Comparison of ENCODE assay signal across 8 cellular contexts in the genomic region with DNA sequence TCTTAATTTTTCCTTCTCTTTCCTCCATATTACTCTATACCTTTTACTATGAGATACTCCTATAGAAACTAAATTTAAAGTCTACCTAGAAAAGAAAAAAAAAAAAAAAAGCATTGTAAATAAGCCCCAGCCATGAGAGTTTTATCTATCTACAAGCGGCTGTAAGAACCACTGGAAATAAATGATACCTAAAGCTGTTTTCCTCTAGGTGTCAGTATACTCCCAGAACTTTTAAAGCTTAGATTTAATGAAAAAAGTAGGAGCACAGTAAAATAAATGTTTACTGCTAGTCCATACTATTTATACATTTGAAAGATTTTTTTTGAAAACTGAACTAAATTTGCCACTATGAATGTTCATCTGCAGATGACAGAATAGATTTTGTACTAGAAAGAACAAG. TPM values are rescaled to one million over a fixed set of nuclear protein-coding genes. Genes with fewer than 3 reads are reported as not detected.
DNase-seq lines count a peak whose midpoint lies in the region; ATAC-seq and TF ChIP-seq lines count a peak whose summit lies in the region.

No MANE protein-coding gene starts in this region.

- intact Hi-C loops in left colon (cut with DNase I, micrococcal nuclease) = no loop called here

- H4K20me1 ChIP-seq in MM.1S (ENCODE audit: insufficient read depth, low read length) = no peaks in the 10 kb centered on the region

- H3K9ac ChIP-seq in MM.1S (ENCODE audit: low read length) = no peak overlapping the region
- no peak overlapping the region for H3K9ac ChIP-seq in adipocyte (ENCODE audit: low read length)

- H3K27me3 ChIP-seq in MM.1S (replicated peaks; ENCODE audit: insufficient read depth, low read length) (no peaks in the 10 kb centered on the region), adipocyte (replicated peaks; ENCODE audit: control insufficient read depth, insufficient read depth, low read length) (no peaks in the 10 kb centered on the region)
- no peaks in the 10 kb centered on the region for H3K27me3 ChIP-seq in effector memory CD4-positive, alpha-beta T cell (replicated peaks; ENCODE audit: control insufficient read depth, insufficient read depth, low read length, poor library complexity, severe bottlenecking)

- no peaks in the 10 kb centered on the region for H3K79me2 ChIP-seq in MM.1S (ENCODE audit: low read length)

- no peaks in the 10 kb centered on the region for H3K9me2 ChIP-seq in MM.1S (replicated peaks; ENCODE audit: insufficient read depth, low read length)

- no peak overlapping the region for H2AFZ ChIP-seq in MM.1S (ENCODE audit: low read length)

- H3K36me3 ChIP-seq in MM.1S (replicated peaks; ENCODE audit: insufficient read depth, low read length) (no peaks in the 10 kb centered on the region), adipocyte (ENCODE audit: control insufficient read depth, insufficient read depth, low read length, severe bottlenecking) (no peaks in the 10 kb centered on the region)
- H3K36me3 ChIP-seq in effector memory CD4-positive, alpha-beta T cell (ENCODE audit: control insufficient read depth, insufficient read depth, low read length) = no peaks in the 10 kb centered on the region

- no peak overlapping the region for H3K27ac ChIP-seq in MM.1S (ENCODE audit: low read length)
- no peak overlapping the region for H3K27ac ChIP-seq in effector memory CD4-positive, alpha-beta T cell (ENCODE audit: insufficient read depth, low read length, poor library complexity, severe bottlenecking)

- H3K4me1 ChIP-seq in MM.1S (ENCODE audit: low read length) = 0 out of 2 replicates have a peak, but pooled peaks cover 4% of the 10 kb centered on the region
- H3K4me1 ChIP-seq in adipocyte (ENCODE audit: control insufficient read depth, insufficient read depth, low read length) = peaks cover 6% of the 10 kb centered on the region
- H3K4me1 ChIP-seq in effector memory CD4-positive, alpha-beta T cell (ENCODE audit: control insufficient read depth, insufficient read depth, low read length, poor library complexity, severe bottlenecking) = no peaks in the 10 kb centered on the region

- no peaks in the 10 kb centered on the region for H3F3A ChIP-seq in MM.1S (ENCODE audit: insufficient read depth, low read length)

- H3K4me2 ChIP-seq in MM.1S (ENCODE audit: low read depth, low read length) = no peak overlapping the region

- TF ChIP-seq CTCF in MM.1S (IDR thresholded peaks at IDR 0.05; ENCODE audit: low read length) = peak; percentile 39

- ATAC-seq in left colon (peak; percentile 58), HG03439 (IDR thresholded peaks at IDR 0.05; ENCODE audit: unreplicated experiment) (no peak), GM19035 (IDR thresholded peaks at IDR 0.05; ENCODE audit: unreplicated experiment) (no peak)

- H3K9me3 ChIP-seq in MM.1S (replicated peaks; ENCODE audit: insufficient read depth, low read length) (no peaks in the 10 kb centered on the region), adipocyte (ENCODE audit: control insufficient read depth, low read length) (no peaks in the 10 kb centered on the region)
- no peaks in the 10 kb centered on the region for H3K9me3 ChIP-seq in effector memory CD4-positive, alpha-beta T cell (ENCODE audit: control insufficient read depth, low read length)

- H3K4me3 ChIP-seq in MM.1S (ENCODE audit: low read length) (no peak overlapping the region), adipocyte (ENCODE audit: low read length) (no peak overlapping the region)
- H3K4me3 ChIP-seq in effector memory CD4-positive, alpha-beta T cell (ENCODE audit: insufficient read depth, low read depth, low read length, poor library complexity, severe bottlenecking) = no peak overlapping the region

- DNase-seq in AG20443 (ENCODE audit: low spot score) (peak; percentile 30), MM.1S (peak; percentile 32), adipocyte (ENCODE audit: low read depth) (peak; percentile 79), left colon (no peak), COLO668 (lab: John Stamatoyannopoulos, UW; ENCODE audit: unreplicated experiment) (no peak)
- DNase-seq in effector memory CD4-positive, alpha-beta T cell = no peak

RNA-seq across cellular contexts. Expression of gene TYRP1, which starts 26.2 kb away (rescaled TPM):
- 1 to 10 TPM in 1 of 2 donors, under 1 TPM in 1; 0.40 to 1.9 TPM for total RNA-seq in left colon

RNA-seq across cellular contexts. Expression of gene LURAP1L, which starts 55.4 kb away (rescaled TPM):
- 10 to 100 TPM; 26.6 to 29.8 TPM for total RNA-seq in left colon

Comparison
In these comparisons a context has a peak if more than half of its experiments do, and no peak if none do; other contexts are left out.
1. DNase-seq: peak in AG20443 (single experiment), MM.1S (single experiment) and adipocyte (single experiment); none in left colon (0 of 2), COLO668 (single experiment) and effector memory CD4-positive, alpha-beta T cell (0 of 3).